In genomic region chrX:23504540-23504884, GRCh38 we compare ENCODE assay signal across 19 cellular contexts.
DNase-seq lines count a peak whose midpoint lies in the region; ATAC-seq and TF ChIP-seq lines count a peak whose summit lies in the region.
"Had no signal": no experiment of that assay in that cellular context is flagged by ENCODE, and none has a peak within 500 bp of the region (broad histone marks: within the 10 kb centered on the region; RNA-seq: fewer than 3 reads in every experiment).

No MANE protein-coding gene starts in this region.

- TF ChIP-seq POLR2A in body of pancreas (IDR thresholded peaks at IDR 0.05) (no peak), erythroblast (IDR thresholded peaks at IDR 0.05; ENCODE audit: low read length) (no peak)

- H3K79me2 ChIP-seq in mammary epithelial cell (ENCODE audit: insufficient read depth, low read length) (no peaks in the 10 kb centered on the region), GM23248 (ENCODE audit: insufficient read depth) (no peaks in the 10 kb centered on the region)

- DNase-seq in MCF 10A (ENCODE audit: unreplicated experiment) = no peak
- no peak for DNase-seq in mammary epithelial cell
- no peak for DNase-seq in body of pancreas
- DNase-seq in osteocyte (ENCODE audit: extremely low spot score, unreplicated experiment) = no peak
- DNase-seq in type B pancreatic cell (ENCODE audit: extremely low spot score, unreplicated experiment) = no peak
- DNase-seq in erythroblast (lab: John Stamatoyannopoulos, UW) = no peak
- no peak for DNase-seq in GM23248
- DNase-seq: activated CD4-positive, alpha-beta T cell treated with anti-CD3 and anti-CD28 coated beads, Interleukin-2, amount 50 U/mL, for 48 hours; activated CD4-positive, CD25-positive, alpha-beta regulatory T cell; activated CD8-positive, alpha-beta memory T cell treated with anti-CD3 and anti-CD28 coated beads, Interleukin-2, amount 50 U/mL, for 48 hours; activated effector memory CD4-positive, alpha-beta T cell treated with Interleukin-2 at 50 U/mL for 16 hours; activated naive CD8-positive, alpha-beta T cell treated with anti-CD3 and anti-CD28 coated beads, Interleukin-2, amount 10 ng/mL, durations not matched to agents 7 days and 5 days; naive B cell; ovary; T-helper 9 cell had no signal

- CTCF ChIA-PET in MCF 10A (lab: Yijun Ruan, JAX) = interaction anchor here (0.6 kb wide), 3 partner anchors 8 to 207 kb away, joined by 3 to 4 read pairs (median 3); no protein-coding TSS in a partner anchor
- CTCF ChIA-PET in mammary epithelial cell (lab: Charles Lee; ENCODE audit: low non-redundant PET) = no interaction called here

- H3F3A ChIP-seq in GM23248 (ENCODE audit: insufficient read depth) = no peaks in the 10 kb centered on the region

- H3K9me2 ChIP-seq in GM23248 (ENCODE audit: insufficient read depth) = no peaks in the 10 kb centered on the region

- H3K36me3 Mint-ChIP-seq in MCF 10A (ENCODE audit: insufficient read depth, unreplicated experiment) = no peaks in the 10 kb centered on the region
- H3K36me3 Mint-ChIP-seq in osteocyte (ENCODE audit: unreplicated experiment) = no peaks in the 10 kb centered on the region
- H3K36me3 Mint-ChIP-seq in type B pancreatic cell = no peaks in the 10 kb centered on the region
- H3K36me3 Mint-ChIP-seq: activated naive CD8-positive, alpha-beta T cell treated with anti-CD3 and anti-CD28 coated beads, Interleukin-2, amount 10 ng/mL, durations not matched to agents 7 days and 5 days had no signal

- no peak overlapping the region for H3K9ac ChIP-seq in mammary epithelial cell (ENCODE audit: insufficient read depth, low read length)
- no peak overlapping the region for H3K9ac ChIP-seq in GM23248

- no TSS peak for BruUV-seq in MCF 10A (replicated peaks; lab: Mats Ljungman, UMichigan)
- BruUV-seq in mammary epithelial cell (replicated peaks; lab: Mats Ljungman, UMichigan) = no TSS peak

- WGBS in mammary epithelial cell (ENCODE audit: low coverage, missing lambda C conversion rate) = 81% methylated on average over 5 of the region's 6 CpGs
- WGBS in body of pancreas, 2 donors = 21 to 54% methylated on average over 6 of the region's 6 CpGs
- 46 to 53% methylated on average over 3 to 6 of the region's 6 CpGs for WGBS in GM23248 (ENCODE audit: low coverage in 1 of 2, low lambda C conversion rate in 2 of 2, missing lambda C conversion rate in 2 of 2), 2 experiments

- peaks cover 45% of the 10 kb centered on the region for H3K27me3 Mint-ChIP-seq in MCF 10A (ENCODE audit: insufficient read depth, unreplicated experiment)
- peaks cover 3% of the 10 kb centered on the region for H3K27me3 Mint-ChIP-seq in osteocyte (ENCODE audit: unreplicated experiment)
- no peaks in the 10 kb centered on the region for H3K27me3 Mint-ChIP-seq in type B pancreatic cell
- H3K27me3 Mint-ChIP-seq: B cell, naive B cell had no signal

- H2AFZ ChIP-seq in mammary epithelial cell (ENCODE audit: low read depth, low read length) (no peak overlapping the region), GM23248 (no peak overlapping the region)

- no peak for TF ChIP-seq CTCF in MCF 10A (IDR thresholded peaks at IDR 0.05; ENCODE audit: unreplicated experiment)
- TF ChIP-seq CTCF in mammary epithelial cell (conservative IDR thresholded peaks at IDR 0.05 in 1 of 2, IDR thresholded peaks at IDR 0.05 in 1 of 2; ENCODE audit: extremely low read depth in 1 of 2, insufficient read depth in 1 of 2, low read depth in 1 of 2, low read length in 2 of 2) = no peak
- no peak for TF ChIP-seq CTCF in body of pancreas (IDR thresholded peaks at IDR 0.05)
- TF ChIP-seq CTCF in osteocyte (IDR thresholded peaks at IDR 0.05) = no peak
- TF ChIP-seq CTCF in type B pancreatic cell (conservative IDR thresholded peaks at IDR 0.05) = no peak

- no peak overlapping the region for H3K4me2 ChIP-seq in mammary epithelial cell (ENCODE audit: insufficient read depth, low read depth, low read length)
- H3K4me2 ChIP-seq in GM23248 (ENCODE audit: unreplicated experiment) = no peak overlapping the region

- dilution Hi-C loops in mammary epithelial cell (cut with HindIII; ENCODE audit: low sequenced_read_pairs) = no loop called here

- H3K4me3 Mint-ChIP-seq in MCF 10A (ENCODE audit: unreplicated experiment) (no peak overlapping the region), osteocyte (ENCODE audit: unreplicated experiment) (no peak overlapping the region), type B pancreatic cell (peak overlapping the region; percentile 54)
- H3K4me3 Mint-ChIP-seq: activated naive CD8-positive, alpha-beta T cell treated with anti-CD3 and anti-CD28 coated beads, Interleukin-2, amount 10 ng/mL, durations not matched to agents 7 days and 5 days; B cell; naive B cell had no signal

- no peaks in the 10 kb centered on the region for H3K9me3 ChIP-seq in mammary epithelial cell (replicated peaks; ENCODE audit: insufficient read depth, low read length)
- H3K9me3 ChIP-seq in body of pancreas = no peaks in the 10 kb centered on the region
- H3K9me3 ChIP-seq in GM23248 (ENCODE audit: low read depth) = no peaks in the 10 kb centered on the region
- H3K9me3 ChIP-seq: colonic mucosa, ovary, sigmoid colon had no signal

- peaks cover 12% of the 10 kb centered on the region for H3K4me1 ChIP-seq in mammary epithelial cell (ENCODE audit: insufficient read depth, low read length)
- peaks cover 31% of the 10 kb centered on the region for H3K4me1 ChIP-seq in body of pancreas
- H3K4me1 ChIP-seq in GM23248 (ENCODE audit: insufficient read depth) = no peaks in the 10 kb centered on the region
- H3K4me1 ChIP-seq: colonic mucosa, sigmoid colon had no signal

- ATAC-seq in body of pancreas = peak; percentile 12
- ATAC-seq in HG03521 (IDR thresholded peaks at IDR 0.05; ENCODE audit: unreplicated experiment) = no peak

- H4K20me1 ChIP-seq in mammary epithelial cell (ENCODE audit: insufficient read depth, low read length) = no peaks in the 10 kb centered on the region
- H4K20me1 ChIP-seq in GM23248 (ENCODE audit: insufficient read depth) = no peaks in the 10 kb centered on the region

- H3K27me3 ChIP-seq in mammary epithelial cell (ENCODE audit: insufficient read depth, low read length) (no peaks in the 10 kb centered on the region), body of pancreas (no peaks in the 10 kb centered on the region), GM23248 (replicated peaks; ENCODE audit: insufficient read depth) (no peaks in the 10 kb centered on the region)
- H3K27me3 ChIP-seq: colonic mucosa, ovary, sigmoid colon had no signal

- H3K4me3 ChIP-seq in mammary epithelial cell (replicated peaks in 1 of 3; ENCODE audit: insufficient read depth in 1 of 3, low read depth in 2 of 3, low read length in 3 of 3) (no peak overlapping the region), body of pancreas (no peak overlapping the region), GM23248 (no peak overlapping the region)
- H3K4me3 ChIP-seq: colonic mucosa, ovary, sigmoid colon had no signal

- POLR2A ChIA-PET in MCF 10A (lab: Yijun Ruan, JAX) = interaction anchor here (1.0 kb wide), 1 partner anchor 10 kb away, joined by 3 read pairs; no protein-coding TSS in a partner anchor

- H3K9me3 Mint-ChIP-seq in MCF 10A (ENCODE audit: unreplicated experiment) (no peaks in the 10 kb centered on the region), osteocyte (ENCODE audit: unreplicated experiment) (no peaks in the 10 kb centered on the region), type B pancreatic cell (no peaks in the 10 kb centered on the region)
- H3K9me3 Mint-ChIP-seq: activated naive CD8-positive, alpha-beta T cell treated with anti-CD3 and anti-CD28 coated beads, Interleukin-2, amount 10 ng/mL, durations not matched to agents 7 days and 5 days had no signal

- H3K27ac Mint-ChIP-seq in MCF 10A (ENCODE audit: low read depth, unreplicated experiment) (peak overlapping the region; percentile 50), osteocyte (ENCODE audit: unreplicated experiment) (peak overlapping the region; percentile 32), type B pancreatic cell (peak overlapping the region; percentile 85)
- H3K27ac Mint-ChIP-seq: activated naive CD8-positive, alpha-beta T cell treated with anti-CD3 and anti-CD28 coated beads, Interleukin-2, amount 10 ng/mL, durations not matched to agents 7 days and 5 days; B cell; naive B cell had no signal

- H3K27ac ChIP-seq in mammary epithelial cell (ENCODE audit: insufficient read depth, low read depth, low read length) (no peak overlapping the region), body of pancreas (peak overlapping the region; percentile 54 to 80 (median 72)), GM23248 (no peak overlapping the region)
- H3K27ac ChIP-seq: colonic mucosa, ovary, sigmoid colon had no signal

- H3K36me3 ChIP-seq in mammary epithelial cell (ENCODE audit: insufficient read depth, low read length) = no peaks in the 10 kb centered on the region
- H3K36me3 ChIP-seq in body of pancreas (replicated peaks in 1 of 2; ENCODE audit: insufficient read depth in 1 of 2, low read depth in 2 of 2) = no peaks in the 10 kb centered on the region
- H3K36me3 ChIP-seq in GM23248 (ENCODE audit: low read depth) = no peaks in the 10 kb centered on the region
- H3K36me3 ChIP-seq: colonic mucosa, ovary, sigmoid colon had no signal

- in situ Hi-C loops in mammary epithelial cell (cut with MboI; ENCODE audit: low sequenced_read_pairs in 2 of 2) = no loop called here
- in situ Hi-C loops in GM23248 (cut with MboI) = no loop called here

- intact Hi-C loops in MCF 10A (cut with micrococcal nuclease) = no loop called here
- intact Hi-C loops in mammary epithelial cell (cut with micrococcal nuclease) = no loop called here
- intact Hi-C loops in body of pancreas (cut with DNase I) = no loop called here

- H3K4me1 Mint-ChIP-seq in MCF 10A (ENCODE audit: insufficient read depth, unreplicated experiment) (peaks cover 25% of the 10 kb centered on the region), osteocyte (ENCODE audit: unreplicated experiment) (no peaks in the 10 kb centered on the region), type B pancreatic cell (ENCODE audit: unreplicated experiment) (peaks cover 25% of the 10 kb centered on the region)
- H3K4me1 Mint-ChIP-seq: activated naive CD8-positive, alpha-beta T cell treated with anti-CD3 and anti-CD28 coated beads, Interleukin-2, amount 10 ng/mL, durations not matched to agents 7 days and 5 days; B cell; naive B cell had no signal

Comparison
In these comparisons a context has a peak if more than half of its experiments do, and no peak if none do; other contexts are left out.
1. H3K27ac Mint-ChIP-seq: peak in every context shown above with its lines; median percentile 85 in type B pancreatic cell; 50 in MCF 10A; 32 in osteocyte.
2. H3K27ac ChIP-seq: peak in body of pancreas (4 of 4); none in mammary epithelial cell (single experiment) and GM23248 (single experiment).